ENCODE assay signal across 8 cellular contexts in the genomic region with DNA sequence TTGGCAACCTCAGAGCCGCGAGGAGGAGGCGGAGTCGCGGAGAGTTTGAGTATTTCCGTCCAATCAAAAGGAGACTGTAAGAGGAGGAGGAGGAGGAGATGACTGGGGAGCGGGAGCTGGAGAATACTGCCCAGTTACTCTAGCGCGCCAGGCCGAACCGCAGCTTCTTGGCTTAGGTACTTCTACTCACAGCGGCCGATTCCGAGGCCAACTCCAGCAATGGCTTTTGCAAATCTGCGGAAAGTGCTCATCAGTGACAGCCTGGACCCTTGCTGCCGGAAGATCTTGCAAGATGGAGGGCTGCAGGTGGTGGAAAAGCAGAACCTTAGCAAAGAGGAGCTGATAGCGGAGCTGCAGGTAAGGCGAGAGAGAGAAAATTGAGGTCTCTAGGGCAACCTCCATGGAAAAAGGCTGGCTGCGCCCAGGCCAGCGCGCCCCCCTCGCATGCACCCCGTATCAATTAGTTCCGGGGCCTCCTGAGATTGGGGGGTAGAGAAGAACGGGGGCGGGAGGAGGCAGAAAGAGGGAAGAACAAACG. TPM values are rescaled to one million over a fixed set of nuclear protein-coding genes. Genes with fewer than 3 reads are reported as not detected.
DNase-seq lines count a peak whose midpoint lies in the region; ATAC-seq and TF ChIP-seq lines count a peak whose summit lies in the region.

A gene (plus strand): TSS at position 131 of the 538 bp plus-strand sequence. CDS start 89 bp downstream, at position 220.

- peaks cover 33% of the 10 kb centered on the region for H3K4me1 Mint-ChIP-seq in endodermal cell

- peak within 1 kb of the TSS; percentile 94 for H3K9ac ChIP-seq in endodermal cell (ENCODE audit: extremely low read depth, low read length, poor library complexity, severe bottlenecking)

- 0 to 4% methylated on average over 13 to 27 of the region's 27 CpGs for WGBS in endodermal cell (ENCODE audit: insufficient coverage in 1 of 2, insufficient read length in 1 of 2), 2 experiments

- H3K4me1 ChIP-seq in endodermal cell (ENCODE audit: control insufficient read depth, insufficient read depth, low read length): peaks cover 12% of the 10 kb centered on the region

- DNase-seq in activated CD4-positive, alpha-beta T cell treated with anti-CD3 and anti-CD28 coated beads for 24 hours (ENCODE audit: low read depth in 2 of 2): peak; percentile 29 to 45
- DNase-seq in activated CD4-positive, alpha-beta T cell treated with anti-CD3 and anti-CD28 coated beads for 1 hour: no peak
- DNase-seq in NCI-H2227 (lab: John Stamatoyannopoulos, UW; ENCODE audit: unreplicated experiment) (peak; percentile 87), endodermal cell (peak; percentile 93), mesenteric fat pad (ENCODE audit: low spot score) (no peak)
- peak; percentile 62 to 74 for DNase-seq in activated CD4-positive, alpha-beta T cell treated with anti-CD3 and anti-CD28 coated beads, Interleukin-2, amount 50 U/mL, for 48 hours
- peak; percentile 55 to 57 for DNase-seq in stimulated activated CD8-positive, alpha-beta memory T cell treated with anti-CD3 and anti-CD28 coated beads, Interleukin-15, amount 100 ng/mL, for 48 hours (ENCODE audit: low read depth in 2 of 2)

- peak within 1 kb of the TSS; percentile 90 for H3K4me3 Mint-ChIP-seq in endodermal cell

- H3K27me3 Mint-ChIP-seq in endodermal cell (ENCODE audit: insufficient read depth): peaks cover 2% of the 10 kb centered on the region

- H3K9me3 Mint-ChIP-seq in endodermal cell: no peaks in the 10 kb centered on the region

- peak within 1 kb of the TSS; percentile 94 for H3K27ac Mint-ChIP-seq in endodermal cell

- H3K4me3 ChIP-seq in endodermal cell (ENCODE audit: low read length): peak within 1 kb of the TSS; percentile 99

- peaks cover 3% of the 10 kb centered on the region for H3K36me3 Mint-ChIP-seq in endodermal cell (ENCODE audit: low read depth)

- no peak for TF ChIP-seq CTCF in endodermal cell (conservative IDR thresholded peaks at IDR 0.05)

- H3K27me3 ChIP-seq in endodermal cell (ENCODE audit: control insufficient read depth, insufficient read depth, low read length, poor library complexity, severe bottlenecking): no peaks in the 10 kb centered on the region

- H3K36me3 ChIP-seq in endodermal cell (ENCODE audit: control insufficient read depth, insufficient read depth, low read length): no peaks in the 10 kb centered on the region

- H3K9me3 ChIP-seq in endodermal cell (ENCODE audit: control insufficient read depth, low read length): no peaks in the 10 kb centered on the region

- H3K27ac ChIP-seq in endodermal cell (ENCODE audit: low read depth, low read length): peak within 1 kb of the TSS; percentile 96

- ATAC-seq in HG03039 (IDR thresholded peaks at IDR 0.05; ENCODE audit: unreplicated experiment): peak; percentile 58

RNA-seq across cellular contexts. Expression of the gene that starts here (rescaled TPM):
- total RNA-seq in endodermal cell: 100 to 1,000 TPM; 156 to 176 TPM
- polyA plus RNA-seq in endodermal cell (2013, experiment 1 of 2): 234 TPM
- 177 TPM for polyA plus RNA-seq in endodermal cell (2013, experiment 2 of 2)
- 30.1 TPM for total RNA-seq in mesenteric fat pad

Comparison
In these comparisons a context has a peak if more than half of its experiments do, and no peak if none do; other contexts are left out.
1. DNase-seq: peak in activated CD4-positive, alpha-beta T cell treated with anti-CD3 and anti-CD28 coated beads for 24 hours (2 of 2), NCI-H2227 (single experiment), activated CD4-positive, alpha-beta T cell treated with anti-CD3 and anti-CD28 coated beads, Interleukin-2, amount 50 U/mL, for 48 hours (2 of 2), endodermal cell (single experiment) and stimulated activated CD8-positive, alpha-beta memory T cell treated with anti-CD3 and anti-CD28 coated beads, Interleukin-15, amount 100 ng/mL, for 48 hours (2 of 2); none in activated CD4-positive, alpha-beta T cell treated with anti-CD3 and anti-CD28 coated beads for 1 hour (single experiment) and mesenteric fat pad (single experiment).